ENCODE assay signal across 8 cellular contexts in the genomic region with DNA sequence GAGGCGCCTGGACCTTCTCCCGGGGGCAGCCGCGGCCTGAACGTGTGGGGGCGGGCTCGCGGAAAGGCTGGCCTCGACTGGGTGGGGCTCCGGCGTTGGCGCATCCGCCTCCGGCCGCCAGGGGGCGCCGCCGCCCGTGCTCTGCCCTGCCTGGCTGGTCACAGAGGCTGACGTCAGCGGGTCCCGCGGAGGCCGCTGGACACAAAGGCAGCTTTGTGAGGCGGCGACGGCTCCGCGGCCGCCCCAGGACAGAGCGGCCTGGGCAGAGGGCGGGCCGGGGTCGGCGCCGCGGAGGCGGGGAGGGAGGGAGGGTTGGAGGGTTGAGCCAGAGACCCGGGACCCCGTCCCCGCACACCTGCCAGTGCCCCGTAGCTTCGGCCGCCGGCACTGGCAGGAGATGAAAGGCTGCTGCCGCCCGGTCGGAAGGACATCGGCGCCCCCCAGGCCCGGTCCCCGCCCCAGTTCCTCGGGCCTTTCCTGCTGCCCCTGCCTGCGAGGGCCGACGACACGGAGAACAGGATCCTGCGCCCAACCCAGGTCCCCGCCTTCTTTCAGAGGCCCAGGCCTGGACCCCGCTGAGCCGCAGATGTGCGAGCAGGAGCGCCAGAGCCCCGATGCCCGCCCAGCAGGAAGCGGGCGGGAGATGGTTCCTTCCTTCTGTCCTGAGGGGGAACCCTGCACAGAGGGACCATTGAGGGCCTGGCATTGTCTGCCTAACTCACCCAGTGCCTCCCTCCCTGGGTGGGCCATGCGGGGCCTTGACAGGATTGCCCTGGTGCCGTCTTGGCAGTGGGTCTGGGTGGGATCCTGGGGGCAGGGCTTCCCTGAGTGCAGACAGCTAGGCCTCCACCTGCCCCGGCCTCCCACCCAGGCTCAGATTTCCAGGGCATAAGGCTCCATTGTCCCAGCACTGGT.
DNase-seq lines count a peak whose midpoint lies in the region; ATAC-seq and TF ChIP-seq lines count a peak whose summit lies in the region.

No MANE protein-coding gene starts in this region.

- peaks cover 14% of the 10 kb centered on the region for H4K20me1 ChIP-seq in DND-41 (ENCODE audit: insufficient read depth, low read length)

- H3K36me3 ChIP-seq in DND-41 (ENCODE audit: insufficient read depth, low read length): peaks cover 27% of the 10 kb centered on the region
- H3K36me3 ChIP-seq in neutrophil: peaks cover 65% of the 10 kb centered on the region

- H3K79me2 ChIP-seq in DND-41 (ENCODE audit: insufficient read depth, low read length): no peaks in the 10 kb centered on the region

- H3K9ac ChIP-seq in DND-41 (ENCODE audit: low read depth, low read length): peak overlapping the region; percentile 61

- H3K9me3 ChIP-seq in DND-41 (ENCODE audit: insufficient read depth, low read length, severe bottlenecking) (no peaks in the 10 kb centered on the region), neutrophil (peaks cover 10% of the 10 kb centered on the region)

- TF ChIP-seq CTCF in DND-41 (IDR thresholded peaks at IDR 0.05; ENCODE audit: borderline replicate concordance, extremely low read depth, low read length, poor library complexity, severe bottlenecking): peak; percentile 95
- TF ChIP-seq CTCF in neutrophil (IDR thresholded peaks at IDR 0.05): peak; percentile 99

- H3K4me2 ChIP-seq in DND-41 (ENCODE audit: insufficient read depth, low read length): peak overlapping the region; percentile 81

- H3K4me3 ChIP-seq in DND-41 (ENCODE audit: low read depth in 1 of 2, low read length in 2 of 2): peak overlapping the region; percentile 19 to 60; a peak in 3 of 4 replicates
- peak overlapping the region; percentile 37 to 67 for H3K4me3 ChIP-seq in neutrophil (ENCODE audit: low read depth in 1 of 2, low read length in 1 of 2)

- H3K27ac ChIP-seq in DND-41 (ENCODE audit: low read length) (peak overlapping the region; percentile 52), neutrophil (peak overlapping the region; percentile 100), substantia nigra (ENCODE audit: low read depth, low read length, poor library complexity, severe bottlenecking) (peak overlapping the region; percentile 98)

- H2AFZ ChIP-seq in DND-41 (ENCODE audit: low read depth, low read length): peak overlapping the region; percentile 65

- TF ChIP-seq RAD21 in Ishikawa (IDR thresholded peaks at IDR 0.05; ENCODE audit: low read depth): peak; percentile 87

- H3K4me1 ChIP-seq in DND-41 (ENCODE audit: insufficient read depth, low read length): peaks cover 18% of the 10 kb centered on the region
- peaks cover 20 to 23% of the 10 kb centered on the region in 2 experiments for H3K4me1 ChIP-seq in neutrophil (ENCODE audit: control insufficient read depth in 1 of 2, insufficient read depth in 1 of 2, low read depth in 1 of 2, low read length in 1 of 2)

- H3K27me3 ChIP-seq in DND-41 (ENCODE audit: insufficient read depth, low read length, poor library complexity) (no peaks in the 10 kb centered on the region), neutrophil (peaks cover 8% of the 10 kb centered on the region)

- ATAC-seq in DND-41 (ENCODE audit: insufficient read depth, low read depth): peak; percentile 91
- peak; percentile 85 for ATAC-seq in GM21423 (IDR thresholded peaks at IDR 0.05; ENCODE audit: unreplicated experiment)

- DNase-seq in DND-41 (peak; percentile 83), SIG-M5 treated with dmso at 0.1 percent for 504 hours (lab: John Stamatoyannopoulos, UW; ENCODE audit: unreplicated experiment) (peak; percentile 75), foreskin melanocyte (peak; percentile 91), substantia nigra (lab: John Stamatoyannopoulos, UW) (peak; percentile 67 to 99 (median 94))
- DNase-seq in activated naive CD4-positive, alpha-beta T cell treated with Interleukin-2 at 50 U/mL for 16 hours: peak; percentile 82

- peak; percentile 35; the same call in 1 of the 2 replicates for TF ChIP-seq EP300 in Ishikawa (IDR thresholded peaks at IDR 0.05; ENCODE audit: borderline replicate concordance)

TF ChIP-seq in Ishikawa, 13 proteins besides CTCF, POLR2A, EP300 and RAD21:
- TF ChIP-seq TCF12 (IDR thresholded peaks at IDR 0.05; ENCODE audit: low read depth) (peak; percentile 37; the same call in 1 of the 2 replicates), NFIC (IDR thresholded peaks at IDR 0.05) (peak; percentile 47), EGR1 (IDR thresholded peaks at IDR 0.05) (peak; percentile 71; the same call in 1 of the 2 replicates), YY1 (IDR thresholded peaks at IDR 0.05; ENCODE audit: low read depth) (no peak), FOXM1 (IDR thresholded peaks at IDR 0.05; ENCODE audit: borderline replicate concordance, low read depth) (no peak), CREB1 (IDR thresholded peaks at IDR 0.05; ENCODE audit: low read depth) (no peak), ZBTB7A (IDR thresholded peaks at IDR 0.05; ENCODE audit: low read depth) (peak; percentile 82), TAF1 (IDR thresholded peaks at IDR 0.05; ENCODE audit: low read depth) (peak; percentile 43; the same call in 1 of the 2 replicates), TEAD4 (IDR thresholded peaks at IDR 0.05) (0 out of 2 replicates have a peak, but pooled peaks have one; percentile 25), CEBPB (IDR thresholded peaks at IDR 0.05) (no peak)
- TF ChIP-seq, protein P1, sequence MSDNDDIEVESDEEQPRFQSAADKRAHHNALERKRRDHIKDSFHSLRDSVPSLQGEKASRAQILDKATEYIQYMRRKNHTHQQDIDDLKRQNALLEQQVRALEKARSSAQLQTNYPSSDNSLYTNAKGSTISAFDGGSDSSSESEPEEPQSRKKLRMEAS (IDR thresholded peaks at IDR 0.05): peak; percentile 50; the same call in 1 of the 2 replicates
- TF ChIP-seq, protein P2, sequence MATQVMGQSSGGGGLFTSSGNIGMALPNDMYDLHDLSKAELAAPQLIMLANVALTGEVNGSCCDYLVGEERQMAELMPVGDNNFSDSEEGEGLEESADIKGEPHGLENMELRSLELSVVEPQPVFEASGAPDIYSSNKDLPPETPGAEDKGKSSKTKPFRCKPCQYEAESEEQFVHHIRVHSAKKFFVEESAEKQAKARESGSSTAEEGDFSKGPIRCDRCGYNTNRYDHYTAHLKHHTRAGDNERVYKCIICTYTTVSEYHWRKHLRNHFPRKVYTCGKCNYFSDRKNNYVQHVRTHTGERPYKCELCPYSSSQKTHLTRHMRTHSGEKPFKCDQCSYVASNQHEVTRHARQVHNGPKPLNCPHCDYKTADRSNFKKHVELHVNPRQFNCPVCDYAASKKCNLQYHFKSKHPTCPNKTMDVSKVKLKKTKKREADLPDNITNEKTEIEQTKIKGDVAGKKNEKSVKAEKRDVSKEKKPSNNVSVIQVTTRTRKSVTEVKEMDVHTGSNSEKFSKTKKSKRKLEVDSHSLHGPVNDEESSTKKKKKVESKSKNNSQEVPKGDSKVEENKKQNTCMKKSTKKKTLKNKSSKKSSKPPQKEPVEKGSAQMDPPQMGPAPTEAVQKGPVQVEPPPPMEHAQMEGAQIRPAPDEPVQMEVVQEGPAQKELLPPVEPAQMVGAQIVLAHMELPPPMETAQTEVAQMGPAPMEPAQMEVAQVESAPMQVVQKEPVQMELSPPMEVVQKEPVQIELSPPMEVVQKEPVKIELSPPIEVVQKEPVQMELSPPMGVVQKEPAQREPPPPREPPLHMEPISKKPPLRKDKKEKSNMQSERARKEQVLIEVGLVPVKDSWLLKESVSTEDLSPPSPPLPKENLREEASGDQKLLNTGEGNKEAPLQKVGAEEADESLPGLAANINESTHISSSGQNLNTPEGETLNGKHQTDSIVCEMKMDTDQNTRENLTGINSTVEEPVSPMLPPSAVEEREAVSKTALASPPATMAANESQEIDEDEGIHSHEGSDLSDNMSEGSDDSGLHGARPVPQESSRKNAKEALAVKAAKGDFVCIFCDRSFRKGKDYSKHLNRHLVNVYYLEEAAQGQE (IDR thresholded peaks at IDR 0.05; ENCODE audit: low read depth): no peak
- TF ChIP-seq, protein P3, sequence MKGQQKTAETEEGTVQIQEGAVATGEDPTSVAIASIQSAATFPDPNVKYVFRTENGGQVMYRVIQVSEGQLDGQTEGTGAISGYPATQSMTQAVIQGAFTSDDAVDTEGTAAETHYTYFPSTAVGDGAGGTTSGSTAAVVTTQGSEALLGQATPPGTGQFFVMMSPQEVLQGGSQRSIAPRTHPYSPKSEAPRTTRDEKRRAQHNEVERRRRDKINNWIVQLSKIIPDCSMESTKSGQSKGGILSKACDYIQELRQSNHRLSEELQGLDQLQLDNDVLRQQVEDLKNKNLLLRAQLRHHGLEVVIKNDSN (IDR thresholded peaks at IDR 0.05): no peak
TF ChIP-seq in Ishikawa: peak in this region for 7.

Comparison
In these comparisons a context has a peak if more than half of its experiments do, and no peak if none do; other contexts are left out.
1. Peak in every context shown above with its lines: DNase-seq, ATAC-seq, H3K4me3 ChIP-seq and H3K27ac ChIP-seq.